In the genomic region with DNA sequence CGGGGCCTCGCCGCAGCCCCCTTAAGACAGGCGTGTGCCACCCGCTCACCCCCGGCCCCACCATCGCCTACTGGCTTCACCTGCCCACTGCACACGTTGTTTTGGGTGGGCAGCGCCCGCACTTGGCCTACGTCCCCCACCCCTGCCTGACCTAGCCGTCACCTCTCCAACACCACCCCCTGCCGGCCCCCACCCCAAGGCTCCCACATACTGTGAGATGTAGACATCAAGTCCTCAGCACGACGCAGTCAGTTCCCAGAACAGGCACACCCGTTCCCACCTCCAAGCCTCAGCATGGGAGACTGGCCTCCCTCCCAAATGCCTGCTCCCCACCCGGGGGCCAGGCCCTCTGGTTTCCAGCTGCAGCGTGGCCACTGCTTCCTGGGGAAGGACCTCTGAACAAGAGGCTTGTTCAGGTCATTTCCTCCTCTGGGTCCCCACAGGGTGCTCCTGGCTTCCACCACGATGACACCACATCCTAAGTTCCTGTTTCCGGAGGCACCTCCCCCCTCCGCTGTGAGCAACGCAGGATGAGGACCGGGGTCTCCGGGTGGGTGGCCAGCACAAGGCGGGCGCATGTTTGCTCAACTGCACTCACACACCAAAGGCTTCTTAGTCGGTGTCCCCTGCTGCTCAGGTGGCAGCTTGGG, we compare ENCODE assay signal across 12 cellular contexts. TPM values are rescaled to one million over a fixed set of nuclear protein-coding genes. Genes with fewer than 3 reads are reported as not detected.
A peak's percentile ranks its signal among the peaks of the same experiment; 100 is the strongest.
DNase-seq lines count a peak whose midpoint lies in the region; ATAC-seq, FAIRE-seq and TF ChIP-seq lines count a peak whose summit lies in the region.
"Had no signal": no experiment of that assay in that cellular context is flagged by ENCODE, and none has a peak within 500 bp of the region (broad histone marks: within the 10 kb centered on the region; RNA-seq: fewer than 3 reads in every experiment).

No MANE protein-coding gene starts in this region.

- H3K36me3 ChIP-seq in astrocyte (ENCODE audit: insufficient read depth, low read length) (peaks cover 38% of the 10 kb centered on the region), right lobe of liver (no peaks in the 10 kb centered on the region)

- H3K36me3 Mint-ChIP-seq in CD14-positive monocyte (peaks cover 2 to 6% of the 10 kb centered on the region in 2 donors), astrocyte (ENCODE audit: low read depth, unreplicated experiment) (peaks cover 24% of the 10 kb centered on the region)

- no peak overlapping the region for H3K9ac ChIP-seq in astrocyte (ENCODE audit: low read length)

- TF ChIP-seq POLR2A in right lobe of liver (IDR thresholded peaks at IDR 0.05) (no peak), H54 (IDR thresholded peaks at IDR 0.05; ENCODE audit: low read depth, low read length) (no peak)

- DNase-seq in CD14-positive monocyte (ENCODE audit: low spot score) (peak; percentile 87), MV-4-11 (lab: John Stamatoyannopoulos, UW) (peak; percentile 83), astrocyte (ENCODE audit: low read depth) (no peak), right lobe of liver (no peak), H54 (ENCODE audit: insufficient read length, low spot score) (no peak), NCI-H526 (lab: John Stamatoyannopoulos, UW) (no peak)
- no peak for DNase-seq in activated effector memory CD4-positive, alpha-beta T cell treated with Interleukin-2 at 50 U/mL for 16 hours
- DNase-seq: activated effector memory CD4-positive, alpha-beta T cell treated with anti-CD3 and anti-CD28 coated beads, Interleukin-2, amount 50 U/mL, for 16 hours; stimulated activated CD8-positive, alpha-beta memory T cell treated with anti-CD3 and anti-CD28 coated beads, Interleukin-4, amount 100 ng/mL, for 48 hours had no signal

- peaks cover 14% of the 10 kb centered on the region for H3K4me1 ChIP-seq in astrocyte (ENCODE audit: insufficient read depth, low read length)
- H3K4me1 ChIP-seq in right lobe of liver = no peaks in the 10 kb centered on the region

- H3K27ac Mint-ChIP-seq in CD14-positive monocyte = peak overlapping the region; percentile 76 to 94 (median 87)
- no peak overlapping the region for H3K27ac Mint-ChIP-seq in astrocyte (ENCODE audit: unreplicated experiment)
- H3K27ac Mint-ChIP-seq: B cell had no signal

- H3K4me3 ChIP-seq in astrocyte (ENCODE audit: insufficient read depth, low read depth, low read length) (no peak overlapping the region), right lobe of liver (no peak overlapping the region)
- H3K4me3 ChIP-seq: coronary artery had no signal

- H4K20me1 ChIP-seq in astrocyte (ENCODE audit: insufficient read depth, low read length) = peaks cover 84% of the 10 kb centered on the region

- FAIRE-seq in astrocyte (lab: Jason Lieb, UNC) (no peak), H54 (lab: Jason Lieb, UNC) (no peak)

- no peaks in the 10 kb centered on the region for H3K9me3 ChIP-seq in astrocyte (ENCODE audit: insufficient read depth, low read depth, low read length)
- peaks cover 0 to 2% (median 0%) of the 10 kb centered on the region in 4 donors for H3K9me3 ChIP-seq in right lobe of liver

- peak; percentile 18 to 38 (median 28) for ATAC-seq in right lobe of liver
- no peak for ATAC-seq in GM18867 (IDR thresholded peaks at IDR 0.05; ENCODE audit: unreplicated experiment)

- no peak overlapping the region for H3K4me2 ChIP-seq in astrocyte (ENCODE audit: low read length)

- H3K27me3 ChIP-seq in astrocyte (ENCODE audit: insufficient read depth, low read length) (no peaks in the 10 kb centered on the region), right lobe of liver (no peaks in the 10 kb centered on the region)

- H3K27me3 Mint-ChIP-seq in CD14-positive monocyte (ENCODE audit: low read depth in 3 of 3) (peaks cover 7 to 20% (median 12%) of the 10 kb centered on the region in 3 donors), astrocyte (ENCODE audit: low read depth, unreplicated experiment) (no peaks in the 10 kb centered on the region)
- H3K27me3 Mint-ChIP-seq: B cell had no signal

- intact Hi-C loops in CD14-positive monocyte (cut with micrococcal nuclease) = no loop called here
- intact Hi-C loops in right lobe of liver (cut with DNase I) = no loop called here

- 34% methylated on average over 3 of the region's 27 CpGs for WGBS in right lobe of liver (ENCODE audit: insufficient coverage, low coverage, low lambda C conversion rate, missing lambda C conversion rate)

- H3K4me3 Mint-ChIP-seq in CD14-positive monocyte = peak overlapping the region; percentile 65 to 86
- H3K4me3 Mint-ChIP-seq in astrocyte (ENCODE audit: unreplicated experiment) = no peak overlapping the region
- H3K4me3 Mint-ChIP-seq: B cell had no signal

- H3K27ac ChIP-seq in astrocyte (ENCODE audit: low read depth, low read length) (peak overlapping the region; percentile 5), right lobe of liver (no peak overlapping the region)

- H3K9me3 Mint-ChIP-seq in CD14-positive monocyte = peaks cover 0 to 6% (median 2%) of the 10 kb centered on the region in 7 donors
- no peaks in the 10 kb centered on the region for H3K9me3 Mint-ChIP-seq in astrocyte (ENCODE audit: unreplicated experiment)

- peaks cover 49% of the 10 kb centered on the region for H3K79me2 ChIP-seq in astrocyte (ENCODE audit: insufficient read depth, low read length)

- H3K4me1 Mint-ChIP-seq in CD14-positive monocyte (peaks cover 31% of the 10 kb centered on the region), astrocyte (ENCODE audit: low read depth, unreplicated experiment) (peaks cover 5% of the 10 kb centered on the region)

- H2AFZ ChIP-seq in astrocyte (ENCODE audit: low read depth, low read length) = no peak overlapping the region

- TF ChIP-seq CTCF in CD14-positive monocyte (IDR thresholded peaks at IDR 0.05) (no peak), astrocyte (IDR thresholded peaks at IDR 0.05; ENCODE audit: insufficient read depth, low read depth, low read length) (no peak), right lobe of liver (IDR thresholded peaks at IDR 0.05) (no peak)

RNA-seq across cellular contexts. Expression of a gene that starts 11.3 kb away (rescaled TPM):
- polyA plus RNA-seq in CD14-positive monocyte = 1 to 10 TPM in 1 of 2 donors, under 1 TPM in 1; 0.71 to 1.6 TPM
- 350 and 371 TPM in 2 replicates for total RNA-seq in astrocyte
- total RNA-seq in right lobe of liver = 1 to 10 TPM; 1.1 to 4.6 (median 3.1) TPM

RNA-seq across cellular contexts. Expression of a gene that starts 15.5 kb away (rescaled TPM):
- polyA plus RNA-seq in CD14-positive monocyte = 1 to 10 TPM; 1.8 to 2.1 TPM
- total RNA-seq in astrocyte (9.9 TPM in 2 replicates), right lobe of liver (10 to 100 TPM in 1 of 6 experiments, 1 to 10 TPM in 3, under 1 TPM in 2; 0.15 to 13.0 (median 1.9) TPM)

RNA-seq across cellular contexts. Expression of a gene that starts 35.3 kb away (rescaled TPM):
- 10 to 100 TPM; 21.6 to 27.2 TPM for polyA plus RNA-seq in CD14-positive monocyte
- total RNA-seq in astrocyte (590 and 591 TPM in 2 replicates), right lobe of liver (10 to 100 TPM in 4 of 6 experiments, 1 to 10 TPM in 2; 3.7 to 24.0 (median 13.6) TPM)

RNA-seq across cellular contexts. Expression of a gene that starts 35.7 kb away (rescaled TPM):
- 10 to 100 TPM; 41.6 to 63.4 TPM for polyA plus RNA-seq in CD14-positive monocyte
- total RNA-seq in astrocyte = 19.7 and 25.9 TPM in 2 replicates
- 10 to 100 TPM in 3 of 6 experiments, 1 to 10 TPM in 3; 6.1 to 10.8 (median 10.0) TPM for total RNA-seq in right lobe of liver

RNA-seq across cellular contexts. Expression of a gene that starts 47.5 kb away (rescaled TPM):
- 10 to 100 TPM; 62.8 to 98.3 TPM for polyA plus RNA-seq in CD14-positive monocyte
- total RNA-seq in astrocyte (15.6 and 16.3 TPM in 2 replicates), right lobe of liver (1 to 10 TPM; 2.5 to 6.6 (median 3.9) TPM)

Comparison
In these comparisons a context has a peak if more than half of its experiments do, and no peak if none do; other contexts are left out.
1. DNase-seq: peak in CD14-positive monocyte (single experiment) and MV-4-11 (single experiment); none in astrocyte (single experiment), right lobe of liver (0 of 3), H54 (single experiment), activated effector memory CD4-positive, alpha-beta T cell treated with Interleukin-2 at 50 U/mL for 16 hours (single experiment) and NCI-H526 (0 of 2).
2. RNA of a gene that starts 11.3 kb away (total RNA-seq): 350 to 371 TPM in astrocyte; 1.1 to 4.6 TPM in right lobe of liver; every median in the first group is over 10 times any median in the second.
3. RNA of a gene that starts 35.3 kb away (total RNA-seq): 590 to 591 TPM in astrocyte; 3.7 to 24.0 TPM in right lobe of liver; every median in the first group is over 10 times any median in the second.